9 cellular contexts compared by ENCODE assay signal in genomic region chr6:73394577-73395354, GRCh38. TPM values are rescaled to one million over a fixed set of nuclear protein-coding genes. Genes with fewer than 3 reads are reported as not detected.
DNase-seq lines count a peak whose midpoint lies in the region; ATAC-seq and TF ChIP-seq lines count a peak whose summit lies in the region.
"Had no signal": no experiment of that assay in that cellular context is flagged by ENCODE, and none has a peak within 500 bp of the region (broad histone marks: within the 10 kb centered on the region; RNA-seq: fewer than 3 reads in every experiment).

TSS of gene DDX43 (plus strand) at chr6:73394828. CDS start at chr6:73394906, 78 bp downstream.

- DNase-seq in effector memory CD8-positive, alpha-beta T cell, result peak; percentile 43 to 53 (median 49)
- DNase-seq in omental fat pad (ENCODE audit: low spot score) (no peak), amniotic stem cell (lab: John Stamatoyannopoulos, UW) (no peak), HEK293T (ENCODE audit: extremely low spot score) (no peak), hepatocyte (ENCODE audit: low spot score) (no peak), DMS 273 (lab: John Stamatoyannopoulos, UW; ENCODE audit: unreplicated experiment) (no peak)

- POLR2A ChIA-PET in HEK293T (lab: Yijun Ruan, JAX), result interaction anchor here (0.6 to 1.3 kb wide), 2 partner anchors 68 to 85 kb away, joined by 3 to 4 read pairs; no protein-coding TSS in a partner anchor

- no peaks in the 10 kb centered on the region for H3K9me3 ChIP-seq in hepatocyte (ENCODE audit: low read depth)

- H3K27ac Mint-ChIP-seq in T-helper 1 cell treated with Interleukin-12 subunit alpha and Interleukin-12 subunit beta and Interleukin-4 antibody, amounts not matched to agents 30 μg/mL and 1 μg/mL, for 36 hours, result peak within 1 kb of the TSS; percentile 89
- H3K27ac Mint-ChIP-seq in effector memory CD8-positive, alpha-beta T cell, result peak within 1 kb of the TSS; percentile 82 to 97

- TF ChIP-seq CTCF in omental fat pad (IDR thresholded peaks at IDR 0.05) (no peak), hepatocyte (IDR thresholded peaks at IDR 0.05; ENCODE audit: poor library complexity) (no peak)

- H3K36me3 ChIP-seq in hepatocyte (replicated peaks; ENCODE audit: insufficient read depth, low read depth), result no peaks in the 10 kb centered on the region

- ATAC-seq in HG02759 (IDR thresholded peaks at IDR 0.05; ENCODE audit: unreplicated experiment) (peak; percentile 45), omental fat pad (ENCODE audit: low FRiP score) (peak; percentile 67)
- peak; percentile 89 for ATAC-seq in effector memory CD8-positive, alpha-beta T cell (replicated peaks)

- no peak within 1 kb of the TSS for H3K4me3 ChIP-seq in hepatocyte

- no peaks in the 10 kb centered on the region for H3K79me2 ChIP-seq in hepatocyte

- WGBS in hepatocyte (ENCODE audit: low lambda C conversion rate, missing lambda C conversion rate), result 98% methylated on average over 47 of the region's 54 CpGs

- H3K27ac ChIP-seq in hepatocyte, result no peak within 1 kb of the TSS

- H2AFZ ChIP-seq in hepatocyte, result no peak within 1 kb of the TSS

- peaks cover 17% of the 10 kb centered on the region for H3K4me1 Mint-ChIP-seq in T-helper 1 cell treated with Interleukin-12 subunit alpha and Interleukin-12 subunit beta and Interleukin-4 antibody, amounts not matched to agents 30 μg/mL and 1 μg/mL, for 36 hours (ENCODE audit: low read depth)
- H3K4me1 Mint-ChIP-seq in effector memory CD8-positive, alpha-beta T cell (ENCODE audit: low read depth in 2 of 2), result peaks cover 14 to 15% of the 10 kb centered on the region in 2 donors

- H4K20me1 ChIP-seq in hepatocyte (ENCODE audit: insufficient read depth, poor library complexity, severe bottlenecking), result no peaks in the 10 kb centered on the region

- no peak within 1 kb of the TSS for H3K4me2 ChIP-seq in hepatocyte

- no peaks in the 10 kb centered on the region for H3K9me2 ChIP-seq in hepatocyte (replicated peaks; ENCODE audit: insufficient read depth)

- H3K36me3 Mint-ChIP-seq in T-helper 1 cell treated with Interleukin-12 subunit alpha and Interleukin-12 subunit beta and Interleukin-4 antibody, amounts not matched to agents 30 μg/mL and 1 μg/mL, for 36 hours (ENCODE audit: low read depth), result peaks cover 12% of the 10 kb centered on the region
- no peaks in the 10 kb centered on the region for H3K36me3 Mint-ChIP-seq in effector memory CD8-positive, alpha-beta T cell (ENCODE audit: insufficient read depth)

- peak within 1 kb of the TSS; percentile 83 for H3K4me3 Mint-ChIP-seq in T-helper 1 cell treated with Interleukin-12 subunit alpha and Interleukin-12 subunit beta and Interleukin-4 antibody, amounts not matched to agents 30 μg/mL and 1 μg/mL, for 36 hours
- H3K4me3 Mint-ChIP-seq in effector memory CD8-positive, alpha-beta T cell, result peak within 1 kb of the TSS; percentile 80 to 85

- CTCF ChIA-PET in HEK293T (lab: Yijun Ruan, JAX), result interaction anchor here (0.5 to 0.7 kb wide), 2 partner anchors 66 to 78 kb away, joined by 3 read pairs; no protein-coding TSS in a partner anchor

- H3K27me3 Mint-ChIP-seq in T-helper 1 cell treated with Interleukin-12 subunit alpha and Interleukin-12 subunit beta and Interleukin-4 antibody, amounts not matched to agents 30 μg/mL and 1 μg/mL, for 36 hours (ENCODE audit: low read depth), result no peaks in the 10 kb centered on the region
- H3K27me3 Mint-ChIP-seq in effector memory CD8-positive, alpha-beta T cell, result no peaks in the 10 kb centered on the region

- H3K9me3 Mint-ChIP-seq in T-helper 1 cell treated with Interleukin-12 subunit alpha and Interleukin-12 subunit beta and Interleukin-4 antibody, amounts not matched to agents 30 μg/mL and 1 μg/mL, for 36 hours, result no peaks in the 10 kb centered on the region
- H3K9me3 Mint-ChIP-seq in effector memory CD8-positive, alpha-beta T cell, result no peaks in the 10 kb centered on the region

- H3K27me3 ChIP-seq in hepatocyte, result no peaks in the 10 kb centered on the region

- no peaks in the 10 kb centered on the region for H3K4me1 ChIP-seq in hepatocyte (ENCODE audit: insufficient read depth)

TF ChIP-seq in HEK293T, 16 proteins besides CTCF, POLR2A, EP300 and RAD21:
- TF ChIP-seq SUZ12 (IDR thresholded peaks at IDR 0.05) (no peak), FOXK2 (IDR thresholded peaks at IDR 0.05) (no peak), LEF1 (IDR thresholded peaks at IDR 0.05; ENCODE audit: borderline replicate concordance) (no peak), ARNT (IDR thresholded peaks at IDR 0.05) (no peak), FOXM1 (IDR thresholded peaks at IDR 0.05; ENCODE audit: borderline replicate concordance) (no peak), ELF4 (IDR thresholded peaks at IDR 0.05) (no peak)

RNA-seq across cellular contexts. Expression of gene DDX43, which starts in this region (rescaled TPM):
- total RNA-seq in omental fat pad (10 to 100 TPM in 1 of 4 donors, 1 to 10 TPM in 3; 1.6 to 10.7 (median 1.8) TPM), hepatocyte (not detected in 2 replicates)
- polyA plus RNA-seq in hepatocyte, result 0.07 TPM in 1 of 2 replicates, not detected in the other
- total RNA-seq: NCI-H460 had no signal

Comparison
In these comparisons a context has a peak if more than half of its experiments do, and no peak if none do; other contexts are left out.
1. DNase-seq: peak in effector memory CD8-positive, alpha-beta T cell (3 of 3); none in omental fat pad (single experiment), amniotic stem cell (single experiment), HEK293T (single experiment), hepatocyte (single experiment) and DMS 273 (single experiment).
2. Peak in every context shown above with its lines, with median percentiles within 50 percentile points of each other: ATAC-seq.